ENCODE assay signal across 34 cellular contexts in genomic region chr5:161924270-161924669, GRCh38.
"Had no signal": no experiment of that assay in that cellular context is flagged by ENCODE, and none has a peak within 500 bp of the region (broad histone marks: within the 10 kb centered on the region; RNA-seq: fewer than 3 reads in every experiment).

No MANE protein-coding gene starts in this region.

- H3K36me3 ChIP-seq: adrenal gland, ascending aorta, brain microvascular endothelial cell, breast epithelium, cardiac muscle cell had no signal

- H3K4me1 ChIP-seq: adrenal gland, ascending aorta, body of pancreas, breast epithelium had no signal

- H3K4me3 ChIP-seq: adrenal gland, ascending aorta, body of pancreas, breast epithelium, cardiac muscle cell had no signal

- DNase-seq: activated effector memory CD4-positive, alpha-beta T cell treated with anti-CD3 and anti-CD28 coated beads, Interleukin-2, amount 50 U/mL, for 16 hours; activated effector memory CD4-positive, alpha-beta T cell treated with Interleukin-2 at 50 U/mL for 16 hours; activated gamma-delta T cell; activated gamma-delta T cell treated with Interleukin-2 at 50 U/mL for 16 hours; activated naive CD4-positive, alpha-beta T cell; activated naive CD4-positive, alpha-beta T cell treated with anti-CD3 and anti-CD28 coated beads for 36 hours; activated naive CD4-positive, alpha-beta T cell treated with anti-CD3 and anti-CD28 coated beads, Interleukin-2, amount 10 ng/mL, durations not matched to agents 7 days and 5 days; activated naive CD4-positive, alpha-beta T cell treated with anti-CD3 and anti-CD28 coated beads, Interleukin-2, amount 50 U/mL, for 16 hours; activated naive CD4-positive, alpha-beta T cell treated with Interleukin-2 at 50 U/mL for 16 hours; activated naive CD8-positive, alpha-beta T cell treated with anti-CD3 and anti-CD28 coated beads for 36 hours; activated naive CD8-positive, alpha-beta T cell treated with anti-CD3 and anti-CD28 coated beads, Interleukin-2, amount 10 ng/mL, durations not matched to agents 7 days and 5 days; activated naive CD8-positive, alpha-beta T cell treated with anti-CD3 and anti-CD28 coated beads, Interleukin-2, amount 50 U/mL, for 24 hours; activated T-cell treated with anti-CD3 and anti-CD28 coated beads, Interleukin-2, amount 50 U/mL, for 1 hour; activated T-cell treated with anti-CD3 and anti-CD28 coated beads, Interleukin-2, amount 50 U/mL, for 24 hours; activated T-cell treated with anti-CD3 and anti-CD28 coated beads, Interleukin-2, amount 50 U/mL, for 4 hours; activated T-cell treated with anti-CD3 and anti-CD28 coated beads, Interleukin-2, amount 50 U/mL, for 48 hours; activated T-cell treated with anti-CD3 and anti-CD28 coated beads, Interleukin-2, amount 50 U/mL, for 72 hours; adrenal gland; amniotic stem cell; amygdala; anterior cingulate cortex; aorta; body of pancreas; brain microvascular endothelial cell; caudate nucleus; central memory CD4-positive, alpha-beta T cell; cerebellar nuclear complex had no signal

- ATAC-seq: activated naive CD4-positive, alpha-beta T cell treated with anti-CD3 and anti-CD28 coated beads, Interleukin-2, amount 50 U/mL, for 72 hours; activated naive CD8-positive, alpha-beta T cell treated with anti-CD3 and anti-CD28 coated beads, Interleukin-2, amount 50 U/mL, for 24 hours; activated T-cell treated with anti-CD3 and anti-CD28 coated beads, Interleukin-2, amount 50 U/mL, for 4 hours; activated T-cell treated with anti-CD3 and anti-CD28 coated beads, Interleukin-2, amount 50 U/mL, for 72 hours; activated T-helper 17 cell treated with anti-CD3 and anti-CD28 coated beads, Interleukin-2, amount 50 U/mL, for 72 hours; body of pancreas had no signal

- H3K27ac ChIP-seq: adrenal gland, ascending aorta, body of pancreas, brain microvascular endothelial cell, breast epithelium, cardiac muscle cell had no signal

- H3K9me3 ChIP-seq: adrenal gland, ascending aorta, body of pancreas, breast epithelium had no signal

- FAIRE-seq: astrocyte, bronchial epithelial cell had no signal

- H3K27me3 ChIP-seq: adrenal gland, ascending aorta, body of pancreas, brain microvascular endothelial cell, breast epithelium, cardiac muscle cell had no signal
